ENCODE assay signal across 8 cellular contexts in the genomic region with DNA sequence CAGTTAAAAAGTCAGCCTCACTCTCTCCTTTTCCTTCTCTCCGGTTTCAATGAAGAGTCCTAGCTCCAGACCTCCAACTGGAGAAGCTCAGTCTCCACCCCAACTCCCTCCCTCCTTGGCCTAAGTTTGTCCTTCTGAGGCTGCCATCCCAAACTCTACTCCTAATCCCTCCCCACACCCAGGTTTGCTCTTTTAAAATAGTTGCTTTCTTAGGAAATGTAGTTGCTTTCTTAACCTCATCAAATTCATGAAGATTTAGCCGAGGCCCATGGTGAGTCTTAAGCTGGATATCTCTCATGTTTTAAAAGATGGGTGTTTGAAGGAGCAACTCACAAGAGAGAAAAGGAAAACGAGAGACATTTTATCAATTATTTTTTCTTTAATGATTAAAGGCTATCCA. TPM values are rescaled to one million over a fixed set of nuclear protein-coding genes. Genes with fewer than 3 reads are reported as not detected.
DNase-seq lines count a peak whose midpoint lies in the region; ATAC-seq, FAIRE-seq and TF ChIP-seq lines count a peak whose summit lies in the region.

No MANE protein-coding gene starts in this region.

- intact Hi-C loops in PC-3 (cut with micrococcal nuclease): loop anchor here (2.0 kb wide), 2 partner anchors 33 to 307 kb away; partner anchors contain the start of gene KANSL1L

- H3K27ac ChIP-seq in PC-3 (ENCODE audit: low read length) (no peak overlapping the region), mesodermal cell (ENCODE audit: low read depth, low read length, severe bottlenecking) (no peak overlapping the region)

- DNase-seq in GM18507 (ENCODE audit: extremely low spot score, insufficient read length, low read depth) (no peak), PC-3 (peak; percentile 65), choroid plexus epithelial cell (ENCODE audit: low read depth) (peak; percentile 79), NCI-H1048 (lab: John Stamatoyannopoulos, UW) (no peak), NCI-H187 treated with DMSO at 0.1 percent for 48 hours (lab: John Stamatoyannopoulos, UW) (no peak), NCI-H2081 (lab: John Stamatoyannopoulos, UW) (no peak)

- H3F3A ChIP-seq in PC-3 (ENCODE audit: low read length, unreplicated experiment): no peaks in the 10 kb centered on the region

- peak; percentile 37 for ATAC-seq in PC-3
- ATAC-seq in HG03457 (IDR thresholded peaks at IDR 0.05; ENCODE audit: unreplicated experiment): no peak

- 27 to 28% methylated on average over 1 of the region's 3 CpGs for WGBS in mesodermal cell (ENCODE audit: insufficient coverage in 2 of 2), 2 experiments

- peak overlapping the region; percentile 72 for H3K9ac ChIP-seq in PC-3 (ENCODE audit: low read length)

- H3K9me3 ChIP-seq in PC-3 (ENCODE audit: low read length) (no peaks in the 10 kb centered on the region), mesodermal cell (ENCODE audit: control insufficient read depth, low read length) (no peaks in the 10 kb centered on the region)

- TF ChIP-seq CTCF in PC-3 (conservative IDR thresholded peaks at IDR 0.05; ENCODE audit: low read depth, low read length): no peak
- no peak for TF ChIP-seq CTCF in choroid plexus epithelial cell (conservative IDR thresholded peaks at IDR 0.05; ENCODE audit: low read depth, low read length)

- H4K20me1 ChIP-seq in PC-3 (ENCODE audit: low read length): no peaks in the 10 kb centered on the region

- H3K4me3 ChIP-seq in PC-3 (ENCODE audit: low read length): peak overlapping the region; percentile 91
- peak overlapping the region; percentile 86 for H3K4me3 ChIP-seq in choroid plexus epithelial cell (ENCODE audit: low read depth, low read length)
- H3K4me3 ChIP-seq in mesodermal cell (ENCODE audit: extremely low read depth, insufficient read depth, low read length, poor library complexity, severe bottlenecking): peak overlapping the region; percentile 73

- peaks cover 19% of the 10 kb centered on the region for H3K79me2 ChIP-seq in PC-3 (ENCODE audit: low read length)

- no peaks in the 10 kb centered on the region for H3K27me3 ChIP-seq in PC-3 (ENCODE audit: low read length)

- peak; percentile 29 for FAIRE-seq in GM18507 (lab: Jason Lieb, UNC)

- no TSS peak for BruUV-seq in PC-3 (replicated peaks; lab: Mats Ljungman, UMichigan)

- peak overlapping the region; percentile 86 for H2AFZ ChIP-seq in PC-3 (ENCODE audit: low read length)

- POLR2A ChIA-PET in PC-3 (lab: Charles Lee; ENCODE audit: unreplicated experiment): no interaction called here

- no peaks in the 10 kb centered on the region for H3K9me2 ChIP-seq in PC-3 (replicated peaks; ENCODE audit: low read length)

- H3K4me1 ChIP-seq in PC-3 (ENCODE audit: insufficient read depth, low read length): peaks cover 11% of the 10 kb centered on the region; the same call in 1 of the 2 replicates
- no peaks in the 10 kb centered on the region for H3K4me1 ChIP-seq in mesodermal cell (ENCODE audit: control insufficient read depth, insufficient read depth, low read length, poor library complexity, severe bottlenecking)

- H3K4me2 ChIP-seq in PC-3 (ENCODE audit: low read length): peak overlapping the region; percentile 72

- CTCF ChIA-PET in PC-3 (lab: Charles Lee): no interaction called here

- H3K36me3 ChIP-seq in PC-3 (ENCODE audit: low read depth, low read length): no peaks in the 10 kb centered on the region
- H3K36me3 ChIP-seq in mesodermal cell (ENCODE audit: control insufficient read depth, insufficient read depth, low read length): peaks cover 3% of the 10 kb centered on the region

RNA-seq across cellular contexts. Expression of gene LANCL1, which starts 0.9 kb away (rescaled TPM):
- total RNA-seq in PC-3 (2014; rRNA removed): 16.0 and 19.0 TPM in 2 replicates
- polyA plus RNA-seq in mesodermal cell (2013, experiment 1 of 2): 48.1 TPM
- polyA plus RNA-seq in mesodermal cell (2013, experiment 2 of 2): 49.6 TPM

Comparison
In these comparisons a context has a peak if more than half of its experiments do, and no peak if none do; other contexts are left out.
1. DNase-seq: peak in PC-3 (single experiment) and choroid plexus epithelial cell (single experiment); none in GM18507 (single experiment), NCI-H1048 (single experiment), NCI-H187 treated with DMSO at 0.1 percent for 48 hours (single experiment) and NCI-H2081 (0 of 2).
2. Peak in every context shown above with its lines, with median percentiles within 50 percentile points of each other: H3K4me3 ChIP-seq.